ENCODE assay signal across 8 cellular contexts in genomic region chr17:35578929-35579448, GRCh38. TPM values are rescaled to one million over a fixed set of nuclear protein-coding genes. Genes with fewer than 3 reads are reported as not detected.
DNase-seq lines count a peak whose midpoint lies in the region; ATAC-seq and TF ChIP-seq lines count a peak whose summit lies in the region.

No MANE protein-coding gene starts in this region.

- 7 to 9% methylated on average over 12 of the region's 12 CpGs for WGBS in lung, 2 donors

- H3K9me3 ChIP-seq in lung (ENCODE audit: control insufficient read depth in 2 of 2, insufficient read depth in 1 of 2, low read length in 1 of 2): no peaks in the 10 kb centered on the region
- H3K9me3 ChIP-seq in upper lobe of right lung: no peaks in the 10 kb centered on the region

- no peak for TF ChIP-seq CTCF in astrocyte of the spinal cord (IDR thresholded peaks at IDR 0.05; ENCODE audit: low read depth, low read length)
- TF ChIP-seq CTCF in lung (IDR thresholded peaks at IDR 0.05; ENCODE audit: control extremely low read depth, extremely low read depth): no peak
- TF ChIP-seq CTCF in upper lobe of right lung (IDR thresholded peaks at IDR 0.05): no peak

- in situ Hi-C loops in astrocyte of the spinal cord (cut with HindIII; ENCODE audit: low sequenced_read_pairs): no loop called here

- H3K4me1 Mint-ChIP-seq in activated naive CD4-positive, alpha-beta T cell treated with anti-CD3 and anti-CD28 coated beads, Interleukin-2, amount 50 U/mL, for 24 hours: peaks cover 30% of the 10 kb centered on the region

- H3K4me3 ChIP-seq in astrocyte of the spinal cord (ENCODE audit: low read depth, low read length) (peak overlapping the region; percentile 86), lung (peak overlapping the region; percentile 65), upper lobe of right lung (peak overlapping the region; percentile 69)

- H3K9me3 Mint-ChIP-seq in activated naive CD4-positive, alpha-beta T cell treated with anti-CD3 and anti-CD28 coated beads, Interleukin-2, amount 50 U/mL, for 24 hours: no peaks in the 10 kb centered on the region

- peaks cover 0 to 4% of the 10 kb centered on the region in 2 donors for H3K4me1 ChIP-seq in lung (ENCODE audit: control insufficient read depth in 2 of 2, insufficient read depth in 2 of 2, low read length in 2 of 2)
- peaks cover 15% of the 10 kb centered on the region for H3K4me1 ChIP-seq in upper lobe of right lung

- ATAC-seq in lung (ENCODE audit: insufficient read depth, low FRiP score): no peak
- ATAC-seq in upper lobe of right lung: no peak

- H3K27ac ChIP-seq in lung (ENCODE audit: low read depth in 1 of 2, low read length in 1 of 2) (peak overlapping the region; percentile 93 to 97), upper lobe of right lung (peak overlapping the region; percentile 92)

- peak overlapping the region; percentile 100 for H3K27ac Mint-ChIP-seq in activated naive CD4-positive, alpha-beta T cell treated with anti-CD3 and anti-CD28 coated beads, Interleukin-2, amount 50 U/mL, for 24 hours

- intact Hi-C loops in upper lobe of right lung (cut with DNase I): no loop called here

- H3K4me3 Mint-ChIP-seq in activated naive CD4-positive, alpha-beta T cell treated with anti-CD3 and anti-CD28 coated beads, Interleukin-2, amount 50 U/mL, for 24 hours: peak overlapping the region; percentile 100

- no peak for DNase-seq in activated naive CD4-positive, alpha-beta T cell (lab: John Stamatoyannopoulos, UW)
- DNase-seq in astrocyte of the spinal cord (ENCODE audit: low read depth, low spot score): peak; percentile 3
- DNase-seq in lung (ENCODE audit: low spot score): no peak
- DNase-seq in upper lobe of right lung: no peak
- no peak for DNase-seq in GM19240 (ENCODE audit: insufficient read length, low spot score)
- no peak for DNase-seq in NCI-H510A (lab: John Stamatoyannopoulos, UW)
- no peak for DNase-seq in GM03348 (ENCODE audit: low spot score)

- H3K36me3 Mint-ChIP-seq in activated naive CD4-positive, alpha-beta T cell treated with anti-CD3 and anti-CD28 coated beads, Interleukin-2, amount 50 U/mL, for 24 hours: peaks cover 8% of the 10 kb centered on the region

- H3K36me3 ChIP-seq in lung (ENCODE audit: control insufficient read depth in 2 of 2, insufficient read depth in 2 of 2, low read length in 2 of 2): peaks cover 2 to 5% of the 10 kb centered on the region in 2 donors
- H3K36me3 ChIP-seq in upper lobe of right lung: peaks cover 19% of the 10 kb centered on the region

- H3K27me3 ChIP-seq in lung (ENCODE audit: control insufficient read depth, insufficient read depth) (no peaks in the 10 kb centered on the region), upper lobe of right lung (no peaks in the 10 kb centered on the region)

- no peaks in the 10 kb centered on the region for H3K27me3 Mint-ChIP-seq in activated naive CD4-positive, alpha-beta T cell treated with anti-CD3 and anti-CD28 coated beads, Interleukin-2, amount 50 U/mL, for 24 hours

RNA-seq across cellular contexts. Expression of gene PEX12, which starts 0.6 kb away (rescaled TPM):
- total RNA-seq in lung (1 to 10 TPM; 5.1 to 5.3 TPM), upper lobe of right lung (4.7 TPM)
- 1 to 10 TPM; 2.6 to 3.7 TPM for polyA plus RNA-seq in lung

RNA-seq across cellular contexts. Expression of gene AP2B1, which starts 8.1 kb away (rescaled TPM):
- 100 to 1,000 TPM; 110 to 156 TPM for total RNA-seq in lung
- polyA plus RNA-seq in lung: 10 to 100 TPM; 52.9 to 55.3 TPM
- total RNA-seq in upper lobe of right lung: 153 TPM

RNA-seq across cellular contexts. Expression of gene SLFN14, which starts 18.4 kb away (rescaled TPM):
- total RNA-seq in lung (1 to 10 TPM in 1 of 2 donors, not detected in 1; 2.3 TPM), upper lobe of right lung (not detected)
- polyA plus RNA-seq in lung: under 1 TPM in 1 of 2 donors, not detected in 1; 0.34 TPM

RNA-seq across cellular contexts. Expression of gene SLFN12L, which starts 41.5 kb away (rescaled TPM):
- total RNA-seq in lung (10 to 100 TPM in 1 of 2 donors, 1 to 10 TPM in 1; 2.1 to 13.2 TPM), upper lobe of right lung (5.1 TPM)
- polyA plus RNA-seq in lung: under 1 TPM; 0.59 to 0.88 TPM
